ENCODE assay signal across 1 cellular context in genomic region chr11:87035976-87036583, GRCh38.
TF ChIP-seq lines count a peak whose summit lies in the region.

No MANE protein-coding gene starts in this region.

TF ChIP-seq in HepG2, 621 proteins besides CTCF, POLR2A, EP300 and RAD21 (continued from another document):
- TF ChIP-seq SKIL (CRISPR knock-in tag; IDR thresholded peaks at IDR 0.05; ENCODE audit: borderline replicate concordance) (no peak), HOXA3 (CRISPR knock-in tag; IDR thresholded peaks at IDR 0.05) (no peak), MIER2 (CRISPR knock-in tag; IDR thresholded peaks at IDR 0.05) (no peak), SMARCE1 (IDR thresholded peaks at IDR 0.05; ENCODE audit: borderline replicate concordance) (no peak), ZBTB7B (CRISPR knock-in tag; IDR thresholded peaks at IDR 0.05) (no peak)
